18 cellular contexts compared by ENCODE assay signal in genomic region chr16:2457946-2458345, GRCh38. TPM values are rescaled to one million over a fixed set of nuclear protein-coding genes. Genes with fewer than 3 reads are reported as not detected.
"Had no signal": no experiment of that assay in that cellular context is flagged by ENCODE, and none has a peak within 500 bp of the region (broad histone marks: within the 10 kb centered on the region; RNA-seq: fewer than 3 reads in every experiment).

No MANE protein-coding gene starts in this region.

- H3K4me3 ChIP-seq: esophagus muscularis mucosa, mucosa of descending colon, ovary, sigmoid colon had no signal

- H3K9me3 ChIP-seq: esophagus muscularis mucosa, mucosa of descending colon, ovary, sigmoid colon had no signal

- H3K36me3 ChIP-seq: ovary had no signal

- H3K27me3 ChIP-seq: brain microvascular endothelial cell, esophagus muscularis mucosa, ovary, sigmoid colon had no signal

- H3K27me3 Mint-ChIP-seq: naive thymus-derived CD8-positive, alpha-beta T cell had no signal

- ATAC-seq: activated CD4-positive, CD25-positive, alpha-beta regulatory T cell treated with anti-CD3 and anti-CD28 coated beads, Interleukin-2, amount 50 U/mL, for 24 hours; left colon; mucosa of descending colon; naive thymus-derived CD8-positive, alpha-beta T cell had no signal

- H3K9me3 Mint-ChIP-seq: immature natural killer cell; naive thymus-derived CD8-positive, alpha-beta T cell had no signal

- H3K27ac ChIP-seq: brain microvascular endothelial cell, esophagus muscularis mucosa, ovary, sigmoid colon had no signal

- DNase-seq: activated naive CD4-positive, alpha-beta T cell treated with anti-CD3 and anti-CD28 coated beads, Interleukin-2, amount 50 U/mL, for 16 hours; activated T-cell treated with anti-CD3 and anti-CD28 coated beads, Interleukin-2, amount 50 U/mL, for 1 hour; brain microvascular endothelial cell; cerebellar nuclear complex; dermis blood vessel endothelial cell; immature natural killer cell; left colon; mammary epithelial cell; naive thymus-derived CD8-positive, alpha-beta T cell; sigmoid colon; stimulated activated CD4-positive, alpha-beta T cell treated with anti-CD3 and anti-CD28 coated beads, Interleukin-12 subunit alpha, Interleukin-12 subunit beta, amount 100 ng/mL, for 4 hours; stimulated activated naive CD4-positive, alpha-beta T cell treated with Interleukin-2 at 50 U/mL for 16 hours; T-helper 2 cell; trophoblast cell had no signal

RNA-seq across cellular contexts. Expression of gene NTN3, which starts 13.2 kb away (rescaled TPM):
- total RNA-seq: dermis blood vessel endothelial cell; left colon; naive thymus-derived CD8-positive, alpha-beta T cell had no signal
- polyA plus RNA-seq: immature natural killer cell; mammary epithelial cell; naive thymus-derived CD8-positive, alpha-beta T cell had no signal
